8 cellular contexts compared by ENCODE assay signal in genomic region chr10:45580371-45580770, GRCh38.
A peak's percentile ranks its signal among the peaks of the same experiment; 100 is the strongest.
DNase-seq lines count a peak whose midpoint lies in the region; ATAC-seq and TF ChIP-seq lines count a peak whose summit lies in the region.

No MANE protein-coding gene starts in this region.

- no peak for TF ChIP-seq CTCF in tibial artery (IDR thresholded peaks at IDR 0.05)
- TF ChIP-seq CTCF in uterus (IDR thresholded peaks at IDR 0.05), result no peak
- no peak for TF ChIP-seq CTCF in nephron progenitor cell (IDR thresholded peaks at IDR 0.05)

- DNase-seq in effector memory CD4-positive, alpha-beta T cell, result no peak
- DNase-seq in tibial artery (no peak), uterus (no peak), nephron progenitor cell (no peak), NCI-H2081 treated with DMSO at 0.1 percent for 48 hours (lab: John Stamatoyannopoulos, UW) (no peak)

- H4K20me1 ChIP-seq in BLaER1 treated with 17β-estradiol and CSF1 and Interleukin-3, amounts not matched to agents 10 nM and 100 nM, result peaks cover 0 to 52% (median 0%) of the 10 kb centered on the region in 11 experiments; a peak in 3 of 22 replicates

- no peak overlapping the region for H3K27ac Mint-ChIP-seq in nephron progenitor cell

- H3K9me3 Mint-ChIP-seq in nephron progenitor cell, result peaks cover 14% of the 10 kb centered on the region

- TF ChIP-seq POLR2A in uterus (IDR thresholded peaks at IDR 0.05), result no peak

- peaks cover 14 to 35% (median 27%) of the 10 kb centered on the region in 10 experiments for H3K4me1 ChIP-seq in BLaER1 treated with 17β-estradiol and CSF1 and Interleukin-3, amounts not matched to agents 10 nM and 100 nM
- H3K4me1 ChIP-seq in effector memory CD4-positive, alpha-beta T cell (ENCODE audit: control insufficient read depth, insufficient read depth, low read length, poor library complexity, severe bottlenecking), result peaks cover 8% of the 10 kb centered on the region
- peaks cover 0 to 5% (median 0%) of the 10 kb centered on the region in 4 donors for H3K4me1 ChIP-seq in tibial artery
- no peaks in the 10 kb centered on the region for H3K4me1 ChIP-seq in uterus

- H3K9me3 ChIP-seq in BLaER1 treated with 17β-estradiol and CSF1 and Interleukin-3, amounts not matched to agents 10 nM and 100 nM (replicated peaks in 1 of 11), result peaks cover 0 to 12% (median 11%) of the 10 kb centered on the region in 11 experiments; a peak in 19 of 22 replicates
- no peaks in the 10 kb centered on the region for H3K9me3 ChIP-seq in effector memory CD4-positive, alpha-beta T cell (ENCODE audit: control insufficient read depth, low read length)
- no peaks in the 10 kb centered on the region for H3K9me3 ChIP-seq in tibial artery
- H3K9me3 ChIP-seq in uterus, result no peaks in the 10 kb centered on the region

- intact Hi-C loops in tibial artery (cut with DNase I; ENCODE audit: low total_unique reads) (no loop called here), uterus (cut with DNase I; ENCODE audit: low total_unique reads) (no loop called here)

- H3K27me3 Mint-ChIP-seq in nephron progenitor cell (ENCODE audit: low read depth, poor library complexity), result no peaks in the 10 kb centered on the region

- H3K9ac ChIP-seq in BLaER1 treated with 17β-estradiol and CSF1 and Interleukin-3, amounts not matched to agents 10 nM and 100 nM, result peak overlapping the region; percentile 43 to 71 (median 60); a peak in 21 of 22 replicates

- no peak overlapping the region for H3K4me3 Mint-ChIP-seq in nephron progenitor cell

- H3K4me1 Mint-ChIP-seq in nephron progenitor cell, result no peaks in the 10 kb centered on the region

- H3K4me3 ChIP-seq in BLaER1 treated with 17β-estradiol and CSF1 and Interleukin-3, amounts not matched to agents 10 nM and 100 nM, result peak overlapping the region; percentile 29 to 61 (median 48); a peak in 19 of 20 replicates
- H3K4me3 ChIP-seq in effector memory CD4-positive, alpha-beta T cell (ENCODE audit: insufficient read depth, low read depth, low read length, poor library complexity, severe bottlenecking), result peak overlapping the region; percentile 61
- H3K4me3 ChIP-seq in tibial artery (no peak overlapping the region), uterus (no peak overlapping the region)

- H3K27me3 ChIP-seq in BLaER1 treated with 17β-estradiol and CSF1 and Interleukin-3, amounts not matched to agents 10 nM and 100 nM, result no peaks in the 10 kb centered on the region
- no peaks in the 10 kb centered on the region for H3K27me3 ChIP-seq in effector memory CD4-positive, alpha-beta T cell (replicated peaks; ENCODE audit: control insufficient read depth, insufficient read depth, low read length, poor library complexity, severe bottlenecking)
- H3K27me3 ChIP-seq in tibial artery (no peaks in the 10 kb centered on the region), uterus (no peaks in the 10 kb centered on the region)

- H3K36me3 ChIP-seq in BLaER1 treated with 17β-estradiol and CSF1 and Interleukin-3, amounts not matched to agents 10 nM and 100 nM, result peaks cover 0 to 4% (median 0%) of the 10 kb centered on the region in 11 experiments; a peak in 1 of 22 replicates
- no peaks in the 10 kb centered on the region for H3K36me3 ChIP-seq in effector memory CD4-positive, alpha-beta T cell (ENCODE audit: control insufficient read depth, insufficient read depth, low read length)
- H3K36me3 ChIP-seq in tibial artery, result no peaks in the 10 kb centered on the region
- H3K36me3 ChIP-seq in uterus, result no peaks in the 10 kb centered on the region

- H3K4me2 ChIP-seq in BLaER1 treated with 17β-estradiol and CSF1 and Interleukin-3, amounts not matched to agents 10 nM and 100 nM, result peak overlapping the region; percentile 85 to 98 (median 92)

- peak overlapping the region in 10 of 11 experiments; percentile 32 to 71 (median 54); a peak in 20 of 22 replicates for H3K27ac ChIP-seq in BLaER1 treated with 17β-estradiol and CSF1 and Interleukin-3, amounts not matched to agents 10 nM and 100 nM
- H3K27ac ChIP-seq in effector memory CD4-positive, alpha-beta T cell (ENCODE audit: insufficient read depth, low read length, poor library complexity, severe bottlenecking), result peak overlapping the region; percentile 65
- H3K27ac ChIP-seq in tibial artery (no peak overlapping the region), uterus (no peak overlapping the region)

- peaks cover 9% of the 10 kb centered on the region for H3K36me3 Mint-ChIP-seq in nephron progenitor cell (ENCODE audit: low read depth)

- peak; percentile 42 for ATAC-seq in GM19397 (IDR thresholded peaks at IDR 0.05; ENCODE audit: unreplicated experiment)
- ATAC-seq in HG03439 (IDR thresholded peaks at IDR 0.05; ENCODE audit: unreplicated experiment), result peak; percentile 46

Comparison
In these comparisons a context has a peak if more than half of its experiments do, and no peak if none do; other contexts are left out.
1. H3K27ac ChIP-seq: peak in BLaER1 treated with 17β-estradiol and CSF1 and Interleukin-3, amounts not matched to agents 10 nM and 100 nM (10 of 11) and effector memory CD4-positive, alpha-beta T cell (single experiment); none in tibial artery (0 of 2) and uterus (0 of 2).
2. H3K4me3 ChIP-seq: peak in BLaER1 treated with 17β-estradiol and CSF1 and Interleukin-3, amounts not matched to agents 10 nM and 100 nM (10 of 10) and effector memory CD4-positive, alpha-beta T cell (single experiment); none in tibial artery (0 of 2) and uterus (0 of 2).